ENCODE assay signal across 1 cellular context in genomic region chr2:134262666-134263065, GRCh38.
TF ChIP-seq lines count a peak whose summit lies in the region.

No MANE protein-coding gene starts in this region.

TF ChIP-seq in GM23338, 12 proteins besides CTCF, POLR2A, EP300 and RAD21 (continued from another document):
- no peak for TF ChIP-seq JUNB (IDR thresholded peaks at IDR 0.05; ENCODE audit: unreplicated experiment)
- no peak for TF ChIP-seq POLR2AphosphoS5 (IDR thresholded peaks at IDR 0.05; ENCODE audit: low read depth)
- no peak for TF ChIP-seq ZNF114 (CRISPR knock-in tag; IDR thresholded peaks at IDR 0.05)
- no peak for TF ChIP-seq EZH2phosphoT487 (IDR thresholded peaks at IDR 0.05; ENCODE audit: unreplicated experiment)
- TF ChIP-seq REST (IDR thresholded peaks at IDR 0.05; ENCODE audit: unreplicated experiment), result no peak
TF ChIP-seq in GM23338: peak in this region for 0.
